16 cellular contexts compared by ENCODE assay signal in genomic region chr13:112146073-112146360, GRCh38.
"Had no signal": no experiment of that assay in that cellular context is flagged by ENCODE, and none has a peak within 500 bp of the region (broad histone marks: within the 10 kb centered on the region; RNA-seq: fewer than 3 reads in every experiment).

No MANE protein-coding gene starts in this region.

- H3K4me3 Mint-ChIP-seq: effector memory CD8-positive, alpha-beta T cell; immature natural killer cell; naive thymus-derived CD4-positive, alpha-beta T cell; nephron progenitor cell had no signal

- DNase-seq: effector memory CD8-positive, alpha-beta T cell; esophagus squamous epithelium; foreskin fibroblast; glutamatergic neuron; immature natural killer cell; kidney; left colon; mesendoderm; naive thymus-derived CD4-positive, alpha-beta T cell; nephron progenitor cell; ovary; sigmoid colon; stimulated activated CD4-positive, alpha-beta T cell treated with anti-CD3 and anti-CD28 coated beads, Interleukin-12 subunit alpha, Interleukin-12 subunit beta, amount 100 ng/mL, for 4 hours; stimulated activated naive CD4-positive, alpha-beta T cell; trophoblast cell; uterus had no signal

- H3K4me1 Mint-ChIP-seq: immature natural killer cell; naive thymus-derived CD4-positive, alpha-beta T cell had no signal

- H3K27ac Mint-ChIP-seq: effector memory CD8-positive, alpha-beta T cell; immature natural killer cell; naive thymus-derived CD4-positive, alpha-beta T cell; nephron progenitor cell had no signal

- H3K9me3 Mint-ChIP-seq: effector memory CD8-positive, alpha-beta T cell had no signal

- H3K36me3 Mint-ChIP-seq: immature natural killer cell; naive thymus-derived CD4-positive, alpha-beta T cell had no signal
